18 cellular contexts compared by ENCODE assay signal in the genomic region with DNA sequence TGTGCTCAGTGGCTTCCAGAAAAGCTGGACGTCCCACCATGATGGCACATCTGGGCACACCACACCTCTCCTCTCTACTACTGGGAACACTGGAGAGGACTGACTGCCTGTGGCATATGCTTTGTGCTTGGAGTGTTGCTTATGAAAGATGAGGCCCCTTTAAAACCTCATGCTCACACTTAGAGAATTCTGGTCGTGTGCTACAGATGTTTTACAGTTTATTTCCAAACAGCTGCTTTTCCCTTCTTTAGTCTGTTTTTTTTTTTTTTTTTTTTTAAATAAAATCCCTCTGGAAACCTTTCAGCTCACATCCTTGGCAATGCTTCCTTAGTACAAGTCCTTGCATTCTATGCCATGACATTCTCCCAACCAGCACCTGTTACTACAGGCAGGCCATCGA.
"Had no signal": no experiment of that assay in that cellular context is flagged by ENCODE, and none has a peak within 500 bp of the region (broad histone marks: within the 10 kb centered on the region; RNA-seq: fewer than 3 reads in every experiment).

No MANE protein-coding gene starts in this region.

- H3K9me3 Mint-ChIP-seq: activated CD4-positive, alpha-beta memory T cell treated with anti-CD3 and anti-CD28 coated beads for 36 hours; activated naive CD8-positive, alpha-beta T cell treated with anti-CD3 and anti-CD28 coated beads for 36 hours had no signal

- H3K4me3 ChIP-seq: dorsolateral prefrontal cortex, gastrocnemius medialis, hepatocyte, suprapubic skin, upper lobe of left lung had no signal

- H3K4me1 Mint-ChIP-seq: activated naive CD8-positive, alpha-beta T cell treated with anti-CD3 and anti-CD28 coated beads for 36 hours; naive thymus-derived CD4-positive, alpha-beta T cell had no signal

- H3K4me2 ChIP-seq: hepatocyte had no signal

- H3K79me2 ChIP-seq: hepatocyte had no signal

- H3K27me3 ChIP-seq: breast epithelium, hepatocyte, suprapubic skin, upper lobe of left lung had no signal

- H3K27ac ChIP-seq: hepatocyte, neutrophil, suprapubic skin had no signal

- H3K9me3 ChIP-seq: breast epithelium, gastrocnemius medialis, neutrophil, suprapubic skin, upper lobe of left lung had no signal

- ATAC-seq: gastrocnemius medialis; naive thymus-derived CD4-positive, alpha-beta T cell had no signal

- H3K36me3 Mint-ChIP-seq: activated CD4-positive, alpha-beta memory T cell treated with anti-CD3 and anti-CD28 coated beads for 36 hours; activated naive CD8-positive, alpha-beta T cell treated with anti-CD3 and anti-CD28 coated beads for 36 hours; naive thymus-derived CD4-positive, alpha-beta T cell had no signal

- H3K36me3 ChIP-seq: breast epithelium, gastrocnemius medialis, neutrophil, suprapubic skin, upper lobe of left lung had no signal

- H3K27ac Mint-ChIP-seq: activated CD4-positive, alpha-beta memory T cell treated with anti-CD3 and anti-CD28 coated beads for 36 hours; activated naive CD8-positive, alpha-beta T cell treated with anti-CD3 and anti-CD28 coated beads for 36 hours; naive thymus-derived CD4-positive, alpha-beta T cell had no signal

- H3K4me3 Mint-ChIP-seq: activated CD4-positive, alpha-beta memory T cell treated with anti-CD3 and anti-CD28 coated beads for 36 hours; activated naive CD8-positive, alpha-beta T cell treated with anti-CD3 and anti-CD28 coated beads for 36 hours; naive thymus-derived CD4-positive, alpha-beta T cell had no signal

- DNase-seq: activated CD4-positive, alpha-beta memory T cell treated with anti-CD3 and anti-CD28 coated beads for 36 hours; activated CD4-positive, alpha-beta T cell treated with anti-CD3 and anti-CD28 coated beads for 1 hour; activated gamma-delta T cell treated with Interleukin-2 at 50 U/mL for 16 hours; activated naive CD8-positive, alpha-beta T cell treated with anti-CD3 and anti-CD28 coated beads for 36 hours; activated T-cell treated with anti-CD3 and anti-CD28 coated beads, Interleukin-2, amount 50 U/mL, for 48 hours; aorta; dorsolateral prefrontal cortex; gastrocnemius medialis; kidney; midbrain; naive thymus-derived CD4-positive, alpha-beta T cell; stimulated activated CD4-positive, alpha-beta T cell treated with anti-CD3 and anti-CD28 coated beads, Interleukin-2, amount 100 ng/mL, for 24 hours; stimulated activated naive CD4-positive, alpha-beta T cell; upper lobe of left lung had no signal

- H2AFZ ChIP-seq: hepatocyte had no signal
